1 cellular context compared by ENCODE assay signal in genomic region chr18:79246309-79247108, GRCh38.
TF ChIP-seq lines count a peak whose summit lies in the region.

No MANE protein-coding gene starts in this region.

TF ChIP-seq in HCT116, 20 proteins besides CTCF, POLR2A, EP300 and RAD21 (continued from another document):
- TF ChIP-seq REST (IDR thresholded peaks at IDR 0.05; ENCODE audit: low read depth) (no peak), SRF (IDR thresholded peaks at IDR 0.05; ENCODE audit: low read depth) (no peak)
